ENCODE assay signal across 8 cellular contexts in the genomic region with DNA sequence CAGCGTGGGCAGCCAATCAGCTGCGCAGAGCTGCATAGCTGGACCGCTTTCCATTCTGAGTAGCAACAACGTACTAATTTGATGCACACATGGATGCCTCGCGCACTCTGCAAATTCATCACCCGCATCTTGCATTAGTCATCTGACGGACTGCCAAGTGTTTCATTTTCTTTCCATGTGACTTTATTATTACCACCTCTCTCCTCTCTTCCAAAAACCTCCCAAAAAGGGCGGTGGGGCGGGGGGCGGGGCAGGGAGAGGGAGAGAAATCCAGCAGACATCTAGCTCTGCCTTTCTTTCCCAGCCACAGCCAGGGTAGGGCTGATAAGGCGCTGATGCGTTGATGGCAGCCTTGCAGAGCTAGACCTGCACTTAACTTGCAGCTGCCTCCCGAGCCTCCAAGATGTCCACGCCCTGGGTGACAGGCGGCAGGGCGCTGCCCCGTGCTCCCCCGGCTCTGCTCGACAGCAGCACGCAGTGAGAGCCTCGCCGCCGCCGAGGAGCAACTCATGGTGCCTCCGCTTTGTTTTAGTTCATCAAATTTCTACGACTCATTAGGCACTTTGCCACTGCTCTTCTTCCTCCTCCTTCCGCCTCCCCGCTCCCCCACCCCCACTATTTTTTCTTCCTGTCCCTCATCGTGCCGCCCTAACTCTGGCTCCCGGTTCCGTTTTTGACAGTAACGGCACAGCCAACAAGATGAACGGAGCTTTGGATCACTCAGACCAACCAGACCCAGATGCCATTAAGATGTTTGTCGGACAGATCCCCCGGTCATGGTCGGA.
DNase-seq lines count a peak whose midpoint lies in the region; ATAC-seq, FAIRE-seq and TF ChIP-seq lines count a peak whose summit lies in the region.

No MANE protein-coding gene starts in this region.

- H3K9me3 Mint-ChIP-seq in endothelial cell (ENCODE audit: unreplicated experiment), result no peaks in the 10 kb centered on the region
- peaks cover 2% of the 10 kb centered on the region for H3K9me3 Mint-ChIP-seq in stimulated activated memory B cell treated with anti-CD40 and anti-IgM and Interleukin-4, amounts not matched to agents 10 μg/mL and 1 μg/mL and 100 μg/mL, for 72 hours

- H3K4me3 Mint-ChIP-seq in endothelial cell (ENCODE audit: unreplicated experiment), result peak overlapping the region; percentile 94
- H3K4me3 Mint-ChIP-seq in stimulated activated memory B cell treated with anti-CD40 and anti-IgM and Interleukin-4, amounts not matched to agents 10 μg/mL and 1 μg/mL and 100 μg/mL, for 72 hours, result no peak overlapping the region

- no peaks in the 10 kb centered on the region for H3K4me1 ChIP-seq in mucosa of descending colon (ENCODE audit: low read depth)

- peak overlapping the region; percentile 31 for H3K4me3 ChIP-seq in mucosa of descending colon

- H3K9me3 ChIP-seq in mucosa of descending colon, result no peaks in the 10 kb centered on the region

- H3K27ac Mint-ChIP-seq in endothelial cell (ENCODE audit: unreplicated experiment), result no peak overlapping the region
- no peak overlapping the region for H3K27ac Mint-ChIP-seq in stimulated activated memory B cell treated with anti-CD40 and anti-IgM and Interleukin-4, amounts not matched to agents 10 μg/mL and 1 μg/mL and 100 μg/mL, for 72 hours

- FAIRE-seq in D721Med (lab: Jason Lieb, UNC), result no peak

- H3K27me3 Mint-ChIP-seq in endothelial cell (ENCODE audit: unreplicated experiment), result peaks cover 15% of the 10 kb centered on the region
- H3K27me3 Mint-ChIP-seq in stimulated activated memory B cell treated with anti-CD40 and anti-IgM and Interleukin-4, amounts not matched to agents 10 μg/mL and 1 μg/mL and 100 μg/mL, for 72 hours, result no peaks in the 10 kb centered on the region

- no peaks in the 10 kb centered on the region for H3K36me3 Mint-ChIP-seq in endothelial cell (ENCODE audit: low read depth, unreplicated experiment)
- H3K36me3 Mint-ChIP-seq in stimulated activated memory B cell treated with anti-CD40 and anti-IgM and Interleukin-4, amounts not matched to agents 10 μg/mL and 1 μg/mL and 100 μg/mL, for 72 hours, result peaks cover 17% of the 10 kb centered on the region

- TF ChIP-seq CTCF in endothelial cell (IDR thresholded peaks at IDR 0.05; ENCODE audit: unreplicated experiment) (no peak), mucosa of descending colon (IDR thresholded peaks at IDR 0.05) (no peak), D721Med (IDR thresholded peaks at IDR 0.05; ENCODE audit: insufficient read depth, missing control alignments) (no peak)

- ATAC-seq in GM21423 (IDR thresholded peaks at IDR 0.05; ENCODE audit: unreplicated experiment) (peak; percentile 16), mucosa of descending colon (peak; percentile 48)
- ATAC-seq in stimulated activated memory B cell treated with anti-CD40 and anti-IgM and Interleukin-4, amounts not matched to agents 10 μg/mL and 1 μg/mL and 100 μg/mL, for 72 hours, result peak; percentile 64

- H3K36me3 ChIP-seq in mucosa of descending colon (ENCODE audit: low read depth), result no peaks in the 10 kb centered on the region

- intact Hi-C loops in mucosa of descending colon (cut with DNase I, micrococcal nuclease), result no loop called here

- DNase-seq in Ammon's horn (ENCODE audit: low spot score), result peak; percentile 92
- DNase-seq in MV-4-11 (lab: John Stamatoyannopoulos, UW), result peak; percentile 77
- DNase-seq in activated CD8-positive, alpha-beta memory T cell treated with anti-CD3 and anti-CD28 coated beads for 24 hours, result peak; percentile 90
- peak; percentile 31 for DNase-seq in endothelial cell (ENCODE audit: low spot score)
- peak; percentile 60 to 76 (median 61) for DNase-seq in mucosa of descending colon
- DNase-seq in D721Med (ENCODE audit: insufficient read length, low spot score), result no peak

- H3K4me1 Mint-ChIP-seq in endothelial cell (ENCODE audit: unreplicated experiment), result peaks cover 26% of the 10 kb centered on the region
- peaks cover 48% of the 10 kb centered on the region for H3K4me1 Mint-ChIP-seq in stimulated activated memory B cell treated with anti-CD40 and anti-IgM and Interleukin-4, amounts not matched to agents 10 μg/mL and 1 μg/mL and 100 μg/mL, for 72 hours
